8 cellular contexts compared by ENCODE assay signal in genomic region chr1:228515200-228515834, GRCh38. TPM values are rescaled to one million over a fixed set of nuclear protein-coding genes. Genes with fewer than 3 reads are reported as not detected.
DNase-seq lines count a peak whose midpoint lies in the region; ATAC-seq and TF ChIP-seq lines count a peak whose summit lies in the region.

No MANE protein-coding gene starts in this region.

- CTCF ChIA-PET in activated CD8-positive, alpha-beta T cell treated with anti-CD3 and anti-CD28 coated beads for 36 hours (lab: Charles Lee) = interaction anchor here (0.6 to 4.6 kb wide), 11 partner anchors 15 to 516 kb away, joined by 3 to 26 read pairs (median 4); partner anchors contain the start of gene IBA57

- H3K36me3 Mint-ChIP-seq in activated CD8-positive, alpha-beta T cell treated with anti-CD3 and anti-CD28 coated beads for 36 hours (ENCODE audit: low read depth) = no peaks in the 10 kb centered on the region

- no peak for TF ChIP-seq POLR2A in sigmoid colon (IDR thresholded peaks at IDR 0.05)
- TF ChIP-seq POLR2A in GM18505 (IDR thresholded peaks at IDR 0.05; ENCODE audit: borderline replicate concordance, extremely low read depth, insufficient read depth, insufficient read length) = no peak

- H3K9me3 Mint-ChIP-seq in activated CD8-positive, alpha-beta T cell treated with anti-CD3 and anti-CD28 coated beads for 36 hours = no peaks in the 10 kb centered on the region

- no peak for TF ChIP-seq EP300 in sigmoid colon (IDR thresholded peaks at IDR 0.05)

- no peaks in the 10 kb centered on the region for H3K36me3 ChIP-seq in sigmoid colon

- H3K27ac Mint-ChIP-seq in activated CD8-positive, alpha-beta T cell treated with anti-CD3 and anti-CD28 coated beads for 36 hours = no peak overlapping the region

- peak; percentile 83 for TF ChIP-seq CTCF in activated CD8-positive, alpha-beta T cell treated with anti-CD3 and anti-CD28 coated beads for 36 hours (IDR thresholded peaks at IDR 0.05)
- peak; percentile 26 to 54 (median 41) for TF ChIP-seq CTCF in sigmoid colon (IDR thresholded peaks at IDR 0.05)

- H3K27me3 ChIP-seq in sigmoid colon = peaks cover 0 to 25% (median 3%) of the 10 kb centered on the region in 3 donors

- POLR2A ChIA-PET in activated CD8-positive, alpha-beta T cell treated with anti-CD3 and anti-CD28 coated beads for 36 hours (lab: Charles Lee) = interaction anchor here (0.6 to 1.4 kb wide), 3 partner anchors 14 to 372 kb away, joined by 3 to 5 read pairs (median 3); no protein-coding TSS in a partner anchor

- H3K4me3 Mint-ChIP-seq in activated CD8-positive, alpha-beta T cell treated with anti-CD3 and anti-CD28 coated beads for 36 hours = no peak overlapping the region

- H3K4me1 Mint-ChIP-seq in activated CD8-positive, alpha-beta T cell treated with anti-CD3 and anti-CD28 coated beads for 36 hours (ENCODE audit: low read depth) = peaks cover 6% of the 10 kb centered on the region

- H3K9me3 ChIP-seq in sigmoid colon = no peaks in the 10 kb centered on the region

- intact Hi-C loops in Right ventricle myocardium superior (cut with DNase I) = no loop called here
- intact Hi-C loops in Right ventricle myocardium inferior (cut with DNase I) = loop anchor here (2.0 kb wide), 1 partner anchor 385 kb away; no protein-coding TSS in a partner anchor
- intact Hi-C loops in activated CD8-positive, alpha-beta T cell treated with anti-CD3 and anti-CD28 coated beads for 36 hours (cut with micrococcal nuclease) = loop anchor here (2.0 kb wide), 1 partner anchor 43 kb away; no protein-coding TSS in a partner anchor
- intact Hi-C loops in sigmoid colon (cut with DNase I) = no loop called here

- DNase-seq in Right ventricle myocardium superior (no peak), Right ventricle myocardium inferior (ENCODE audit: missing footprints) (no peak), MV-4-11 (lab: John Stamatoyannopoulos, UW) (peak; percentile 24), germinal center (ENCODE audit: low spot score) (peak; percentile 20), sigmoid colon (no peak)
- DNase-seq in activated CD8-positive, alpha-beta T cell treated with anti-CD3 and anti-CD28 coated beads for 36 hours = peak; percentile 52

- no peaks in the 10 kb centered on the region for H3K4me1 ChIP-seq in sigmoid colon

- H3K27me3 Mint-ChIP-seq in activated CD8-positive, alpha-beta T cell treated with anti-CD3 and anti-CD28 coated beads for 36 hours = peaks cover 12% of the 10 kb centered on the region

- no peak overlapping the region for H3K27ac ChIP-seq in sigmoid colon

- ATAC-seq in Right ventricle myocardium superior (ENCODE audit: poor library complexity) (peak; percentile 50), Right ventricle myocardium inferior (no peak), GM18505 (IDR thresholded peaks at IDR 0.05; ENCODE audit: unreplicated experiment) (no peak), HG02885 (IDR thresholded peaks at IDR 0.05; ENCODE audit: poor library complexity, unreplicated experiment) (no peak)
- ATAC-seq in activated CD8-positive, alpha-beta T cell treated with anti-CD3 and anti-CD28 coated beads for 36 hours = peak; percentile 51

- 32 to 59% methylated on average over 2 of the region's 2 CpGs for WGBS in sigmoid colon, 2 donors

- no peak overlapping the region for H3K4me3 ChIP-seq in sigmoid colon

RNA-seq across cellular contexts. Expression of gene RNF187, which starts 28.1 kb away (rescaled TPM):
- total RNA-seq in Right ventricle myocardium superior (81.7 TPM), Right ventricle myocardium inferior (85.4 TPM), sigmoid colon (10 to 100 TPM; 17.3 to 24.4 (median 22.6) TPM)
- 100 to 1,000 TPM; 147 TPM for total RNA-seq in activated CD8-positive, alpha-beta T cell treated with anti-CD3 and anti-CD28 coated beads for 36 hours
- 10 to 100 TPM; 23.4 to 39.8 (median 28.2) TPM for polyA plus RNA-seq in sigmoid colon

Comparison
In these comparisons a context has a peak if more than half of its experiments do, and no peak if none do; other contexts are left out.
1. ATAC-seq: peak in Right ventricle myocardium superior (single experiment) and activated CD8-positive, alpha-beta T cell treated with anti-CD3 and anti-CD28 coated beads for 36 hours (single experiment); none in Right ventricle myocardium inferior (single experiment), GM18505 (single experiment) and HG02885 (single experiment).
2. intact Hi-C loops: an anchor here in Right ventricle myocardium inferior (2.0 kb wide) and activated CD8-positive, alpha-beta T cell treated with anti-CD3 and anti-CD28 coated beads for 36 hours (2.0 kb wide); none called in Right ventricle myocardium superior and sigmoid colon.
3. DNase-seq: peak in MV-4-11 (single experiment), activated CD8-positive, alpha-beta T cell treated with anti-CD3 and anti-CD28 coated beads for 36 hours (single experiment) and germinal center (single experiment); none in Right ventricle myocardium superior (single experiment), Right ventricle myocardium inferior (single experiment) and sigmoid colon (single experiment).